In genomic region chr20:58131111-58131510, GRCh38 we compare ENCODE assay signal across 9 cellular contexts.
DNase-seq lines count a peak whose midpoint lies in the region; ATAC-seq and TF ChIP-seq lines count a peak whose summit lies in the region.
"Had no signal": no experiment of that assay in that cellular context is flagged by ENCODE, and none has a peak within 500 bp of the region (broad histone marks: within the 10 kb centered on the region; RNA-seq: fewer than 3 reads in every experiment).

No MANE protein-coding gene starts in this region.

- H3K36me3 Mint-ChIP-seq in naive thymus-derived CD4-positive, alpha-beta T cell: peaks cover 0 to 6% (median 0%) of the 10 kb centered on the region in 5 donors

- TF ChIP-seq CTCF in osteoblast (IDR thresholded peaks at IDR 0.05; ENCODE audit: extremely low read depth, low read depth, low read length): no peak

- H3K9me3 ChIP-seq in osteoblast (ENCODE audit: low read depth, low read length): no peaks in the 10 kb centered on the region
- no peaks in the 10 kb centered on the region for H3K9me3 ChIP-seq in naive thymus-derived CD4-positive, alpha-beta T cell (ENCODE audit: control insufficient read depth in 2 of 3, low read length in 3 of 3)

- H3K4me3 ChIP-seq in osteoblast (ENCODE audit: insufficient read depth, low read length): peak overlapping the region; percentile 64
- no peak overlapping the region for H3K4me3 ChIP-seq in naive thymus-derived CD4-positive, alpha-beta T cell (ENCODE audit: low read length)

- POLR2A ChIA-PET in naive thymus-derived CD4-positive, alpha-beta T cell (lab: Charles Lee): no interaction called here

- intact Hi-C loops in naive thymus-derived CD4-positive, alpha-beta T cell (cut with micrococcal nuclease): no loop called here

- peak overlapping the region in 1 of 10 donors; percentile 15 for H3K4me3 Mint-ChIP-seq in naive thymus-derived CD4-positive, alpha-beta T cell

- H3K9me3 Mint-ChIP-seq in naive thymus-derived CD4-positive, alpha-beta T cell: peaks cover 3 to 9% (median 6%) of the 10 kb centered on the region in 11 donors

- H4K20me1 ChIP-seq in osteoblast (ENCODE audit: insufficient read depth, low read length): no peaks in the 10 kb centered on the region

- H3K4me2 ChIP-seq in osteoblast (ENCODE audit: insufficient read depth, low read length): peak overlapping the region; percentile 83
- H3K4me2 ChIP-seq: KMS-11 had no signal

- H2AFZ ChIP-seq in osteoblast (ENCODE audit: low read length): peak overlapping the region; percentile 64

- peaks cover 3 to 20% (median 13%) of the 10 kb centered on the region in 7 donors for H3K4me1 Mint-ChIP-seq in naive thymus-derived CD4-positive, alpha-beta T cell

- DNase-seq in COR-L47 (lab: John Stamatoyannopoulos, UW) (peak; percentile 13), NCI-H2029 (lab: John Stamatoyannopoulos, UW) (peak; percentile 67), epithelial cell of prostate (ENCODE audit: low read depth, low spot score) (no peak), osteoblast (ENCODE audit: insufficient read length, low spot score, missing footprints) (peak; percentile 85), SHP77 treated with DMSO at 0.1 percent for 48 hours (lab: John Stamatoyannopoulos, UW) (no peak), iPS-NIHi11 (ENCODE audit: low spot score) (no peak)
- DNase-seq in naive thymus-derived CD4-positive, alpha-beta T cell: no peak

- no peak overlapping the region for H3K27ac Mint-ChIP-seq in naive thymus-derived CD4-positive, alpha-beta T cell

- H3K27me3 ChIP-seq in osteoblast (ENCODE audit: insufficient read depth, low read length): peaks cover 22% of the 10 kb centered on the region
- no peaks in the 10 kb centered on the region for H3K27me3 ChIP-seq in naive thymus-derived CD4-positive, alpha-beta T cell (ENCODE audit: control insufficient read depth in 2 of 2, insufficient read depth in 2 of 2, low read length in 2 of 2)

- H3K4me1 ChIP-seq in osteoblast (ENCODE audit: insufficient read depth, low read length): peaks cover 24% of the 10 kb centered on the region
- H3K4me1 ChIP-seq in naive thymus-derived CD4-positive, alpha-beta T cell (ENCODE audit: control insufficient read depth in 2 of 2, insufficient read depth in 2 of 2, low read length in 2 of 2): no peaks in the 10 kb centered on the region

- H3K36me3 ChIP-seq in osteoblast (ENCODE audit: insufficient read depth, low read length): no peaks in the 10 kb centered on the region
- no peaks in the 10 kb centered on the region for H3K36me3 ChIP-seq in naive thymus-derived CD4-positive, alpha-beta T cell (ENCODE audit: control insufficient read depth in 2 of 3, insufficient read depth in 3 of 3, low read length in 3 of 3)

- H3K27me3 Mint-ChIP-seq in naive thymus-derived CD4-positive, alpha-beta T cell: peaks cover 64 to 81% (median 68%) of the 10 kb centered on the region in 5 donors

- no peaks in the 10 kb centered on the region for H3K79me2 ChIP-seq in osteoblast (ENCODE audit: insufficient read depth, low read length)

- CTCF ChIA-PET in naive thymus-derived CD4-positive, alpha-beta T cell (lab: Charles Lee): no interaction called here

- H3K27ac ChIP-seq in epithelial cell of prostate (peak overlapping the region; percentile 92), osteoblast (ENCODE audit: low read depth, low read length) (peak overlapping the region; percentile 42)
- no peak overlapping the region for H3K27ac ChIP-seq in naive thymus-derived CD4-positive, alpha-beta T cell (ENCODE audit: low read depth, low read length)
- H3K27ac ChIP-seq: KMS-11 had no signal

- ATAC-seq in HG03571 (IDR thresholded peaks at IDR 0.05; ENCODE audit: unreplicated experiment): no peak
- ATAC-seq in naive thymus-derived CD4-positive, alpha-beta T cell: no peak

Comparison
In these comparisons a context has a peak if more than half of its experiments do, and no peak if none do; other contexts are left out.
1. DNase-seq: peak in COR-L47 (single experiment), NCI-H2029 (single experiment) and osteoblast (single experiment); none in epithelial cell of prostate (single experiment), SHP77 treated with DMSO at 0.1 percent for 48 hours (single experiment), naive thymus-derived CD4-positive, alpha-beta T cell (0 of 9) and iPS-NIHi11 (single experiment).